Comparison of ENCODE assay signal across 8 cellular contexts in the genomic region with DNA sequence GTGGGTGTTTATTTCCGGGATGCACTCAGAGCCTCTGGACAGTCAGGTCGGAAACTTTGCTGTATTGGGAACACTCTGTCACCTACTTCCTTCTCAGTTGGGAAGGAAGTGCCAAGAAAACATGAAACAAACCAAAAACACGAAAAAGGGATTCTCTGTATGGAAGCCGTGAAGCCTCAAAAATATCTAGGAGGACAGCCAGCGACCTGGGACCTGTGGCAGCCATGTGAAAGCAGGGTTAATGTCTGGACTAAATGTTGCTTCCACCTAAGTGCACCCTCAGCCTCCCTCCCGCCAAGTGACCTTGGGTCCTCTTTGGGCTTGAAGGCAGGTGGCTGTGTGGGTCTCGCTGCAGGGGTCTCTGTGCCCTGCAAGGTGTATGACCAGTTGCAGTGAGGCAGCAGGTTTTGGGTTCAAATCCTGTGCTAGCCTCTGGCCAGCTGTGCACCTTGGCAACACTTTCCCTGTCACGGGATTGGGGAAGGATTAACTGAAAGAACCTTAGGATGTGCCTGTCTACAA. TPM values are rescaled to one million over a fixed set of nuclear protein-coding genes. Genes with fewer than 3 reads are reported as not detected.
DNase-seq lines count a peak whose midpoint lies in the region.

No MANE protein-coding gene starts in this region.

- peak overlapping the region; percentile 90 for H3K27ac Mint-ChIP-seq in activated CD4-positive, alpha-beta T cell treated with anti-CD3 and anti-CD28 coated beads, Interleukin-2, amount 10 ng/mL, durations not matched to agents 24 days and 14 days
- peak overlapping the region; percentile 90 for H3K27ac Mint-ChIP-seq in activated naive CD8-positive, alpha-beta T cell treated with anti-CD3 and anti-CD28 coated beads for 36 hours
- H3K27ac Mint-ChIP-seq in immature natural killer cell: peak overlapping the region; percentile 83 to 92 (median 89)

- H3K4me1 Mint-ChIP-seq in activated CD4-positive, alpha-beta T cell treated with anti-CD3 and anti-CD28 coated beads, Interleukin-2, amount 10 ng/mL, durations not matched to agents 24 days and 14 days: peaks cover 21% of the 10 kb centered on the region
- H3K4me1 Mint-ChIP-seq in activated naive CD8-positive, alpha-beta T cell treated with anti-CD3 and anti-CD28 coated beads for 36 hours: peaks cover 19% of the 10 kb centered on the region
- H3K4me1 Mint-ChIP-seq in immature natural killer cell: peaks cover 24 to 33% of the 10 kb centered on the region in 2 donors

- peak overlapping the region; percentile 86 for H3K27ac ChIP-seq in stomach smooth muscle (ENCODE audit: low read length)

- H3K4me3 Mint-ChIP-seq in activated CD4-positive, alpha-beta T cell treated with anti-CD3 and anti-CD28 coated beads, Interleukin-2, amount 10 ng/mL, durations not matched to agents 24 days and 14 days: peak overlapping the region; percentile 92
- H3K4me3 Mint-ChIP-seq in activated naive CD8-positive, alpha-beta T cell treated with anti-CD3 and anti-CD28 coated beads for 36 hours: peak overlapping the region; percentile 86
- peak overlapping the region; percentile 86 to 91 (median 90) for H3K4me3 Mint-ChIP-seq in immature natural killer cell

- H3K36me3 Mint-ChIP-seq in activated CD4-positive, alpha-beta T cell treated with anti-CD3 and anti-CD28 coated beads, Interleukin-2, amount 10 ng/mL, durations not matched to agents 24 days and 14 days (ENCODE audit: low read depth): peaks cover 12% of the 10 kb centered on the region
- peaks cover 6% of the 10 kb centered on the region for H3K36me3 Mint-ChIP-seq in activated naive CD8-positive, alpha-beta T cell treated with anti-CD3 and anti-CD28 coated beads for 36 hours
- H3K36me3 Mint-ChIP-seq in immature natural killer cell: no peaks in the 10 kb centered on the region

- peak; percentile 62 for DNase-seq in activated CD4-positive, alpha-beta T cell treated with anti-CD3 and anti-CD28 coated beads, Interleukin-2, amount 10 ng/mL, durations not matched to agents 24 days and 14 days
- DNase-seq in activated CD4-positive, alpha-beta T cell treated with anti-CD3 and anti-CD28 coated beads for 1 hour: no peak
- no peak for DNase-seq in activated naive CD8-positive, alpha-beta T cell treated with anti-CD3 and anti-CD28 coated beads for 36 hours
- DNase-seq in immature natural killer cell: no peak
- no peak for DNase-seq in iPS-NIHi7 (ENCODE audit: extremely low spot score)
- no peak for DNase-seq in stimulated activated CD4-positive, alpha-beta T cell treated with anti-CD3 and anti-CD28 coated beads, Interleukin-4, amount 100 ng/mL, for 1 hour
- no peak for DNase-seq in stimulated activated CD4-positive, alpha-beta T cell treated with anti-CD3 and anti-CD28 coated beads, Interleukin-2, amount 100 ng/mL, for 24 hours

- no peaks in the 10 kb centered on the region for H3K36me3 ChIP-seq in stomach smooth muscle (ENCODE audit: control insufficient read depth in 2 of 2, insufficient read depth in 2 of 2, low read length in 2 of 2)

- no peaks in the 10 kb centered on the region for H3K9me3 Mint-ChIP-seq in activated CD4-positive, alpha-beta T cell treated with anti-CD3 and anti-CD28 coated beads, Interleukin-2, amount 10 ng/mL, durations not matched to agents 24 days and 14 days
- H3K9me3 Mint-ChIP-seq in activated naive CD8-positive, alpha-beta T cell treated with anti-CD3 and anti-CD28 coated beads for 36 hours: no peaks in the 10 kb centered on the region
- H3K9me3 Mint-ChIP-seq in immature natural killer cell: no peaks in the 10 kb centered on the region

- no peaks in the 10 kb centered on the region for H3K9me3 ChIP-seq in stomach smooth muscle (ENCODE audit: control insufficient read depth in 2 of 2, low read length in 2 of 2)

- H3K4me3 ChIP-seq in stomach smooth muscle (ENCODE audit: low read length in 2 of 2): peak overlapping the region; percentile 93 to 94

- intact Hi-C loops in activated CD4-positive, alpha-beta T cell treated with anti-CD3 and anti-CD28 coated beads, Interleukin-2, amount 10 ng/mL, durations not matched to agents 24 days and 14 days (cut with micrococcal nuclease): loop anchor here (1.0 to 2.0 kb wide), 2 partner anchors 51 to 79 kb away; a partner anchor contains a TSS

- peak overlapping the region; percentile 90 to 98 for H3K9ac ChIP-seq in stomach smooth muscle (ENCODE audit: low read length in 2 of 2)

- H3K4me1 ChIP-seq in stomach smooth muscle (ENCODE audit: control insufficient read depth, insufficient read depth, low read length): peaks cover 13% of the 10 kb centered on the region

- no peaks in the 10 kb centered on the region for H3K27me3 ChIP-seq in stomach smooth muscle (ENCODE audit: control insufficient read depth in 1 of 2, insufficient read depth in 2 of 2, low read length in 2 of 2)

- H3K27me3 Mint-ChIP-seq in activated CD4-positive, alpha-beta T cell treated with anti-CD3 and anti-CD28 coated beads, Interleukin-2, amount 10 ng/mL, durations not matched to agents 24 days and 14 days: no peaks in the 10 kb centered on the region
- H3K27me3 Mint-ChIP-seq in activated naive CD8-positive, alpha-beta T cell treated with anti-CD3 and anti-CD28 coated beads for 36 hours: no peaks in the 10 kb centered on the region
- peaks cover 0 to 5% (median 2%) of the 10 kb centered on the region in 3 donors for H3K27me3 Mint-ChIP-seq in immature natural killer cell (ENCODE audit: low read depth in 3 of 3)

RNA-seq across cellular contexts. Expression of a gene that starts 0.8 kb away (rescaled TPM):
- 39.3 and 40.2 TPM in 2 replicates for total RNA-seq in activated CD4-positive, alpha-beta T cell treated with anti-CD3 and anti-CD28 coated beads, Interleukin-2, amount 10 ng/mL, durations not matched to agents 24 days and 14 days
- 10 to 100 TPM; 21.2 to 21.6 TPM for total RNA-seq in activated naive CD8-positive, alpha-beta T cell treated with anti-CD3 and anti-CD28 coated beads for 36 hours
- 1 to 10 TPM; 1.8 to 9.3 (median 2.5) TPM for polyA plus RNA-seq in immature natural killer cell

RNA-seq across cellular contexts. Expression of a gene that starts 27.1 kb away (rescaled TPM):
- total RNA-seq in activated CD4-positive, alpha-beta T cell treated with anti-CD3 and anti-CD28 coated beads, Interleukin-2, amount 10 ng/mL, durations not matched to agents 24 days and 14 days: 13.0 and 13.5 TPM in 2 replicates
- 10 to 100 TPM; 11.1 to 11.7 TPM for total RNA-seq in activated naive CD8-positive, alpha-beta T cell treated with anti-CD3 and anti-CD28 coated beads for 36 hours
- polyA plus RNA-seq in immature natural killer cell: 10 to 100 TPM; 16.3 to 23.1 (median 17.4) TPM

RNA-seq across cellular contexts. Expression of a gene that starts 41.7 kb away (rescaled TPM):
- total RNA-seq in activated CD4-positive, alpha-beta T cell treated with anti-CD3 and anti-CD28 coated beads, Interleukin-2, amount 10 ng/mL, durations not matched to agents 24 days and 14 days: 45.4 and 52.2 TPM in 2 replicates
- total RNA-seq in activated naive CD8-positive, alpha-beta T cell treated with anti-CD3 and anti-CD28 coated beads for 36 hours: 10 to 100 TPM; 50.0 to 50.7 TPM
- 10 to 100 TPM; 42.1 to 53.0 (median 44.3) TPM for polyA plus RNA-seq in immature natural killer cell

RNA-seq across cellular contexts. Expression of a gene that starts 51.4 kb away (rescaled TPM):
- 70.7 and 75.5 TPM in 2 replicates for total RNA-seq in activated CD4-positive, alpha-beta T cell treated with anti-CD3 and anti-CD28 coated beads, Interleukin-2, amount 10 ng/mL, durations not matched to agents 24 days and 14 days
- 10 to 100 TPM; 54.6 to 60.9 TPM for total RNA-seq in activated naive CD8-positive, alpha-beta T cell treated with anti-CD3 and anti-CD28 coated beads for 36 hours
- polyA plus RNA-seq in immature natural killer cell: 10 to 100 TPM; 25.3 to 42.0 (median 29.0) TPM
